17 cellular contexts compared by ENCODE assay signal in genomic region chr10:92222603-92223275, GRCh38.
DNase-seq lines count a peak whose midpoint lies in the region; ATAC-seq and TF ChIP-seq lines count a peak whose summit lies in the region.
"Had no signal": no experiment of that assay in that cellular context is flagged by ENCODE, and none has a peak within 500 bp of the region (broad histone marks: within the 10 kb centered on the region; RNA-seq: fewer than 3 reads in every experiment).

No MANE protein-coding gene starts in this region.

- ATAC-seq in activated T-helper 17 cell treated with anti-CD3 and anti-CD28 coated beads, Interleukin-2, amount 50 U/mL, for 72 hours (replicated peaks) = no peak
- ATAC-seq in HG02763 (IDR thresholded peaks at IDR 0.05; ENCODE audit: unreplicated experiment) (no peak), HG03442 (IDR thresholded peaks at IDR 0.05; ENCODE audit: unreplicated experiment) (no peak)
- ATAC-seq: stimulated activated effector memory CD8-positive, alpha-beta T cell treated with anti-CD3 and anti-CD28 coated beads, Interleukin-12 subunit alpha, Interleukin-12 subunit beta, amount 100 ng/mL, for 72 hours had no signal

- H3K27me3 Mint-ChIP-seq in activated T-helper 17 cell treated with anti-CD3 and anti-CD28 coated beads, Interleukin-2, amount 50 U/mL, for 72 hours = no peaks in the 10 kb centered on the region
- H3K27me3 Mint-ChIP-seq in activated naive CD8-positive, alpha-beta T cell treated with anti-CD3 and anti-CD28 coated beads for 36 hours = no peaks in the 10 kb centered on the region

- no peaks in the 10 kb centered on the region for H3K9me3 Mint-ChIP-seq in activated T-helper 17 cell treated with anti-CD3 and anti-CD28 coated beads, Interleukin-2, amount 50 U/mL, for 72 hours
- no peaks in the 10 kb centered on the region for H3K9me3 Mint-ChIP-seq in activated naive CD8-positive, alpha-beta T cell treated with anti-CD3 and anti-CD28 coated beads for 36 hours
- H3K9me3 Mint-ChIP-seq: stimulated activated effector memory CD8-positive, alpha-beta T cell treated with anti-CD3 and anti-CD28 coated beads, Interleukin-12 subunit alpha, Interleukin-12 subunit beta, amount 100 ng/mL, for 72 hours; T-helper 1 cell treated with Interleukin-12 subunit alpha and Interleukin-12 subunit beta and Interleukin-4 antibody, amounts not matched to agents 30 μg/mL and 1 μg/mL, for 36 hours had no signal

- no peak for TF ChIP-seq CTCF in foreskin fibroblast (IDR thresholded peaks at IDR 0.05; ENCODE audit: low read depth, low read length)

- H3K36me3 Mint-ChIP-seq in activated T-helper 17 cell treated with anti-CD3 and anti-CD28 coated beads, Interleukin-2, amount 50 U/mL, for 72 hours (ENCODE audit: low read depth) = no peaks in the 10 kb centered on the region
- H3K36me3 Mint-ChIP-seq in activated naive CD8-positive, alpha-beta T cell treated with anti-CD3 and anti-CD28 coated beads for 36 hours = peaks cover 6% of the 10 kb centered on the region

- DNase-seq in A172 (ENCODE audit: low spot score) = peak; percentile 77
- peak; percentile 60 for DNase-seq in HS-5 (ENCODE audit: low read depth)
- DNase-seq in amniotic epithelial cell (ENCODE audit: low read depth) = peak; percentile 69
- DNase-seq in foreskin fibroblast = peak; percentile 58 to 80
- no peak for DNase-seq in activated naive CD8-positive, alpha-beta T cell treated with anti-CD3 and anti-CD28 coated beads for 36 hours
- DNase-seq: 8988T; activated CD4-positive, alpha-beta T cell treated with anti-CD3 and anti-CD28 coated beads, Interleukin-2, amount 50 U/mL, for 4 hours; DMS 273 treated with DMSO at 0.1 percent for 48 hours; NCI-H2171; stimulated activated CD4-positive, alpha-beta T cell treated with anti-CD3 and anti-CD28 coated beads, Interleukin-2, amount 100 ng/mL, for 48 hours; upper lobe of left lung had no signal

- no peak overlapping the region for H3K4me3 ChIP-seq in foreskin fibroblast (ENCODE audit: low read depth in 1 of 2, low read length in 2 of 2)
- H3K4me3 ChIP-seq: prostate gland, upper lobe of left lung had no signal

- H3K4me3 Mint-ChIP-seq in activated T-helper 17 cell treated with anti-CD3 and anti-CD28 coated beads, Interleukin-2, amount 50 U/mL, for 72 hours = no peak overlapping the region
- no peak overlapping the region for H3K4me3 Mint-ChIP-seq in activated naive CD8-positive, alpha-beta T cell treated with anti-CD3 and anti-CD28 coated beads for 36 hours
- H3K4me3 Mint-ChIP-seq: stimulated activated effector memory CD8-positive, alpha-beta T cell treated with anti-CD3 and anti-CD28 coated beads, Interleukin-12 subunit alpha, Interleukin-12 subunit beta, amount 100 ng/mL, for 72 hours; T-helper 1 cell treated with Interleukin-12 subunit alpha and Interleukin-12 subunit beta and Interleukin-4 antibody, amounts not matched to agents 30 μg/mL and 1 μg/mL, for 36 hours had no signal

- H3K27ac Mint-ChIP-seq in activated T-helper 17 cell treated with anti-CD3 and anti-CD28 coated beads, Interleukin-2, amount 50 U/mL, for 72 hours = no peak overlapping the region
- no peak overlapping the region for H3K27ac Mint-ChIP-seq in activated naive CD8-positive, alpha-beta T cell treated with anti-CD3 and anti-CD28 coated beads for 36 hours
- H3K27ac Mint-ChIP-seq: stimulated activated effector memory CD8-positive, alpha-beta T cell treated with anti-CD3 and anti-CD28 coated beads, Interleukin-12 subunit alpha, Interleukin-12 subunit beta, amount 100 ng/mL, for 72 hours; T-helper 1 cell treated with Interleukin-12 subunit alpha and Interleukin-12 subunit beta and Interleukin-4 antibody, amounts not matched to agents 30 μg/mL and 1 μg/mL, for 36 hours had no signal

- H3K4me1 Mint-ChIP-seq in activated T-helper 17 cell treated with anti-CD3 and anti-CD28 coated beads, Interleukin-2, amount 50 U/mL, for 72 hours = no peaks in the 10 kb centered on the region
- no peaks in the 10 kb centered on the region for H3K4me1 Mint-ChIP-seq in activated naive CD8-positive, alpha-beta T cell treated with anti-CD3 and anti-CD28 coated beads for 36 hours
- H3K4me1 Mint-ChIP-seq: stimulated activated effector memory CD8-positive, alpha-beta T cell treated with anti-CD3 and anti-CD28 coated beads, Interleukin-12 subunit alpha, Interleukin-12 subunit beta, amount 100 ng/mL, for 72 hours had no signal
